19 cellular contexts compared by ENCODE assay signal in genomic region chr7:152869677-152870051, GRCh38.
"Had no signal": no experiment of that assay in that cellular context is flagged by ENCODE, and none has a peak within 500 bp of the region (broad histone marks: within the 10 kb centered on the region; RNA-seq: fewer than 3 reads in every experiment).

No MANE protein-coding gene starts in this region.

- DNase-seq: effector CD4-positive, alpha-beta T cell; mammary epithelial cell; mesendoderm; naive thymus-derived CD8-positive, alpha-beta T cell; nephron progenitor cell; nucleus accumbens; ovary; psoas muscle; small intestine; stimulated activated CD4-positive, alpha-beta T cell treated with anti-CD3 and anti-CD28 coated beads, Interleukin-15, amount 100 ng/mL, for 24 hours; stimulated activated CD4-positive, alpha-beta T cell treated with anti-CD3 and anti-CD28 coated beads, Interleukin-2, amount 100 ng/mL, for 48 hours; stimulated activated naive B cell treated with anti-CD40 and anti-IgM and Interleukin-4, amounts not matched to agents 10 μg/mL and 1 μg/mL and 100 μg/mL, for 72 hours; uterus had no signal

- ATAC-seq: left lobe of liver; naive thymus-derived CD8-positive, alpha-beta T cell; right lobe of liver; stimulated activated naive B cell treated with anti-CD40 and anti-IgM and Interleukin-4, amounts not matched to agents 10 μg/mL and 1 μg/mL and 100 μg/mL, for 72 hours had no signal

- H3K36me3 ChIP-seq: ovary, right lobe of liver, thoracic aorta, upper lobe of left lung, uterus had no signal

- H3K27ac ChIP-seq: dorsolateral prefrontal cortex, ovary, psoas muscle, right lobe of liver, thoracic aorta, tibial nerve, upper lobe of left lung, uterus had no signal

- H3K27me3 ChIP-seq: dorsolateral prefrontal cortex, ovary, right lobe of liver, tibial nerve, upper lobe of left lung, uterus had no signal

- H3K4me3 ChIP-seq: dorsolateral prefrontal cortex, ovary, psoas muscle, right lobe of liver, thoracic aorta, tibial nerve, upper lobe of left lung, uterus had no signal

- H3K9me3 ChIP-seq: ovary, psoas muscle, right lobe of liver, thoracic aorta, tibial nerve, upper lobe of left lung, uterus had no signal

- H3K4me1 ChIP-seq: psoas muscle, right lobe of liver, tibial nerve, upper lobe of left lung, uterus had no signal
